Comparison of ENCODE assay signal across 8 cellular contexts in genomic region chr17:63950940-63951907, GRCh38. TPM values are rescaled to one million over a fixed set of nuclear protein-coding genes. Genes with fewer than 3 reads are reported as not detected.
A peak's percentile ranks its signal among the peaks of the same experiment; 100 is the strongest.
DNase-seq lines count a peak whose midpoint lies in the region; ATAC-seq and TF ChIP-seq lines count a peak whose summit lies in the region.

No MANE protein-coding gene starts in this region.

- H3K4me1 ChIP-seq in PC-3 (ENCODE audit: insufficient read depth, low read length) (no peaks in the 10 kb centered on the region), stomach (peaks cover 0 to 15% (median 5%) of the 10 kb centered on the region in 4 donors)

- POLR2A ChIA-PET in PC-3 (lab: Charles Lee; ENCODE audit: unreplicated experiment), result no interaction called here

- H3K27me3 ChIP-seq in PC-3 (ENCODE audit: low read length), result no peaks in the 10 kb centered on the region
- peaks cover 0 to 44% (median 0%) of the 10 kb centered on the region in 3 donors for H3K27me3 ChIP-seq in stomach

- CTCF ChIA-PET in activated naive CD4-positive, alpha-beta T cell treated with anti-CD3 and anti-CD28 coated beads for 36 hours (lab: Charles Lee), result interaction anchor here (1.0 to 7.2 kb wide), 9 partner anchors 19 to 74 kb away, joined by 3 to 42 read pairs (median 3); partner anchors contain the start of genes CD79B, CSHL1 and GH1
- CTCF ChIA-PET in PC-3 (lab: Charles Lee), result interaction anchor here (0.5 to 1.6 kb wide), 5 partner anchors 32 to 500 kb away, joined by 3 to 22 read pairs (median 4); partner anchors contain the start of gene GH1

- no peaks in the 10 kb centered on the region for H3F3A ChIP-seq in PC-3 (ENCODE audit: low read length, unreplicated experiment)

- no peak overlapping the region for H2AFZ ChIP-seq in PC-3 (ENCODE audit: low read length)

- no peaks in the 10 kb centered on the region for H3K9me3 Mint-ChIP-seq in activated naive CD4-positive, alpha-beta T cell treated with anti-CD3 and anti-CD28 coated beads for 36 hours
- H3K9me3 Mint-ChIP-seq in glutamatergic neuron (ENCODE audit: unreplicated experiment), result no peaks in the 10 kb centered on the region

- no peaks in the 10 kb centered on the region for H3K9me2 ChIP-seq in PC-3 (replicated peaks; ENCODE audit: low read length)

- no peak for TF ChIP-seq EP300 in stomach (IDR thresholded peaks at IDR 0.05)

- H3K36me3 Mint-ChIP-seq in activated naive CD4-positive, alpha-beta T cell treated with anti-CD3 and anti-CD28 coated beads for 36 hours (ENCODE audit: low read depth), result no peaks in the 10 kb centered on the region
- no peaks in the 10 kb centered on the region for H3K36me3 Mint-ChIP-seq in glutamatergic neuron (ENCODE audit: unreplicated experiment)

- intact Hi-C loops in activated naive CD4-positive, alpha-beta T cell treated with anti-CD3 and anti-CD28 coated beads for 36 hours (cut with micrococcal nuclease), result no loop called here
- intact Hi-C loops in PC-3 (cut with micrococcal nuclease) (loop anchor here (5.0 kb wide), 1 partner anchor 34 kb away; the partner anchor contains the start of gene GH1), stomach (cut with DNase I; ENCODE audit: low total_unique reads) (no loop called here)

- TF ChIP-seq POLR2A in stomach (IDR thresholded peaks at IDR 0.05), result no peak

- H3K4me3 ChIP-seq in PC-3 (ENCODE audit: low read length) (no peak overlapping the region), fibroblast of mammary gland (ENCODE audit: control insufficient read depth, low read depth, low read length) (no peak overlapping the region), stomach (no peak overlapping the region)

- no peak overlapping the region for H3K27ac Mint-ChIP-seq in activated naive CD4-positive, alpha-beta T cell treated with anti-CD3 and anti-CD28 coated beads for 36 hours
- H3K27ac Mint-ChIP-seq in glutamatergic neuron (ENCODE audit: unreplicated experiment), result no peak overlapping the region

- H3K4me2 ChIP-seq in PC-3 (ENCODE audit: low read length), result no peak overlapping the region

- H3K36me3 ChIP-seq in PC-3 (ENCODE audit: low read depth, low read length), result no peaks in the 10 kb centered on the region
- H3K36me3 ChIP-seq in stomach, result no peaks in the 10 kb centered on the region

- no peaks in the 10 kb centered on the region for H3K27me3 Mint-ChIP-seq in activated naive CD4-positive, alpha-beta T cell treated with anti-CD3 and anti-CD28 coated beads for 36 hours (ENCODE audit: low read depth)
- peaks cover 6% of the 10 kb centered on the region for H3K27me3 Mint-ChIP-seq in glutamatergic neuron (ENCODE audit: unreplicated experiment)

- H3K27ac ChIP-seq in PC-3 (ENCODE audit: low read length) (no peak overlapping the region), stomach (no peak overlapping the region)

- H3K4me3 Mint-ChIP-seq in activated naive CD4-positive, alpha-beta T cell treated with anti-CD3 and anti-CD28 coated beads for 36 hours, result no peak overlapping the region
- no peak overlapping the region for H3K4me3 Mint-ChIP-seq in glutamatergic neuron (ENCODE audit: unreplicated experiment)

- H3K9ac ChIP-seq in PC-3 (ENCODE audit: low read length), result no peak overlapping the region

- H4K20me1 ChIP-seq in PC-3 (ENCODE audit: low read length), result no peaks in the 10 kb centered on the region

- no peaks in the 10 kb centered on the region for H3K9me3 ChIP-seq in PC-3 (ENCODE audit: low read length)
- no peaks in the 10 kb centered on the region for H3K9me3 ChIP-seq in stomach

- peak; percentile 58 for DNase-seq in activated naive CD4-positive, alpha-beta T cell treated with anti-CD3 and anti-CD28 coated beads for 36 hours
- no peak for DNase-seq in activated naive CD4-positive, alpha-beta T cell treated with anti-CD3 and anti-CD28 coated beads, Interleukin-2, amount 50 U/mL, for 16 hours
- peak; percentile 82 for DNase-seq in PC-3
- DNase-seq in fibroblast of mammary gland (ENCODE audit: low read depth), result no peak
- DNase-seq in stomach, result peak; percentile 71
- DNase-seq in NCI-H1048 (lab: John Stamatoyannopoulos, UW), result no peak
- DNase-seq in glutamatergic neuron, result no peak

- H3K4me1 Mint-ChIP-seq in activated naive CD4-positive, alpha-beta T cell treated with anti-CD3 and anti-CD28 coated beads for 36 hours (ENCODE audit: low read depth), result peaks cover 26% of the 10 kb centered on the region
- H3K4me1 Mint-ChIP-seq in glutamatergic neuron (ENCODE audit: low read depth, unreplicated experiment), result peaks cover 9% of the 10 kb centered on the region

- BruUV-seq in PC-3 (replicated peaks; lab: Mats Ljungman, UMichigan), result no TSS peak

- H3K79me2 ChIP-seq in PC-3 (ENCODE audit: low read length), result no peaks in the 10 kb centered on the region

- ATAC-seq in PC-3 (peak; percentile 78), HG03135 (IDR thresholded peaks at IDR 0.05; ENCODE audit: unreplicated experiment) (no peak)

- TF ChIP-seq CTCF in PC-3 (conservative IDR thresholded peaks at IDR 0.05; ENCODE audit: low read depth, low read length) (peak; percentile 93), fibroblast of mammary gland (conservative IDR thresholded peaks at IDR 0.05; ENCODE audit: control insufficient read depth, insufficient read depth, low read depth, low read length) (peak; percentile 15), stomach (IDR thresholded peaks at IDR 0.05) (peak in 3 of 7 experiments; percentile 25 to 36 (median 32)), glutamatergic neuron (IDR thresholded peaks at IDR 0.05; ENCODE audit: partially characterized antibody, unreplicated experiment) (no peak)

- WGBS in stomach, 5 donors, result 79 to 86% (median 83%) methylated on average over 27 to 29 of the region's 29 CpGs

RNA-seq across cellular contexts. Expression of gene CD79B, which starts 19.1 kb away (rescaled TPM):
- 10 to 100 TPM; 24.2 to 24.3 TPM for total RNA-seq in activated naive CD4-positive, alpha-beta T cell treated with anti-CD3 and anti-CD28 coated beads for 36 hours
- total RNA-seq in PC-3 (2014; rRNA removed) (not detected in 2 replicates), stomach (1 to 10 TPM in 2 of 5 donors, not detected in 3; 4.8 to 5.3 TPM), glutamatergic neuron (ENCODE audit: unreplicated experiment) (not detected)
- 1 to 10 TPM; 1.7 to 9.7 (median 8.1) TPM for polyA plus RNA-seq in stomach

RNA-seq across cellular contexts. Expression of gene SCN4A, which starts 21.5 kb away (rescaled TPM):
- total RNA-seq in activated naive CD4-positive, alpha-beta T cell treated with anti-CD3 and anti-CD28 coated beads for 36 hours, result under 1 TPM; 0.10 to 0.47 TPM
- total RNA-seq in PC-3 (2014; rRNA removed), result 0.06 TPM in 1 of 2 replicates, not detected in the other
- 1 to 10 TPM in 3 of 5 donors, not detected in 2; 1.2 to 2.7 (median 2.4) TPM for total RNA-seq in stomach
- polyA plus RNA-seq in stomach, result under 1 TPM; 0.05 to 0.31 (median 0.19) TPM
- 7.9 TPM for total RNA-seq in glutamatergic neuron (ENCODE audit: unreplicated experiment)

RNA-seq across cellular contexts. Expression of gene GH1, which starts 32.6 kb away (rescaled TPM):
- total RNA-seq in activated naive CD4-positive, alpha-beta T cell treated with anti-CD3 and anti-CD28 coated beads for 36 hours, result not detected
- total RNA-seq in PC-3 (2014; rRNA removed) (not detected in 2 replicates), stomach (not detected), glutamatergic neuron (ENCODE audit: unreplicated experiment) (not detected)
- polyA plus RNA-seq in stomach, result not detected

RNA-seq across cellular contexts. Expression of gene CSHL1, which starts 40.2 kb away (rescaled TPM):
- total RNA-seq in activated naive CD4-positive, alpha-beta T cell treated with anti-CD3 and anti-CD28 coated beads for 36 hours, result not detected
- total RNA-seq in PC-3 (2014; rRNA removed), result not detected in 2 replicates
- not detected for total RNA-seq in stomach
- polyA plus RNA-seq in stomach, result not detected
- total RNA-seq in glutamatergic neuron (ENCODE audit: unreplicated experiment), result not detected

RNA-seq across cellular contexts. Expression of gene PRR29, which starts 46.9 kb away (rescaled TPM):
- total RNA-seq in activated naive CD4-positive, alpha-beta T cell treated with anti-CD3 and anti-CD28 coated beads for 36 hours, result under 1 TPM; 0.21 to 0.44 TPM
- total RNA-seq in PC-3 (2014; rRNA removed) (0.77 and 1.2 TPM in 2 replicates), stomach (under 1 TPM in 1 of 5 donors, not detected in 4; 0.92 TPM), glutamatergic neuron (ENCODE audit: unreplicated experiment) (not detected)
- polyA plus RNA-seq in stomach, result under 1 TPM in 2 of 3 donors, not detected in 1; 0.08 to 0.50 TPM

Comparison
In these comparisons a context has a peak if more than half of its experiments do, and no peak if none do; other contexts are left out.
1. DNase-seq: peak in activated naive CD4-positive, alpha-beta T cell treated with anti-CD3 and anti-CD28 coated beads for 36 hours (single experiment), PC-3 (single experiment) and stomach (single experiment); none in activated naive CD4-positive, alpha-beta T cell treated with anti-CD3 and anti-CD28 coated beads, Interleukin-2, amount 50 U/mL, for 16 hours (single experiment), fibroblast of mammary gland (single experiment), NCI-H1048 (single experiment) and glutamatergic neuron (single experiment).
2. RNA of gene CD79B, which starts 19.1 kb away (total RNA-seq): 24.2 to 24.3 TPM in activated naive CD4-positive, alpha-beta T cell treated with anti-CD3 and anti-CD28 coated beads for 36 hours; not detected in glutamatergic neuron (single experiment), not detected in PC-3 and 4.8 to 5.3 TPM in stomach; every median in the first group is over 4 times any median in the second.